ENCODE assay signal across 8 cellular contexts in genomic region chr6:16130437-16130891, GRCh38. TPM values are rescaled to one million over a fixed set of nuclear protein-coding genes. Genes with fewer than 3 reads are reported as not detected.
DNase-seq lines count a peak whose midpoint lies in the region; ATAC-seq, FAIRE-seq and TF ChIP-seq lines count a peak whose summit lies in the region.

No MANE protein-coding gene starts in this region.

- H3K27ac ChIP-seq in Panc1 (ENCODE audit: low read length) = peak overlapping the region; percentile 92

- peaks cover 27% of the 10 kb centered on the region for H3K4me1 ChIP-seq in Panc1 (ENCODE audit: control insufficient read depth, insufficient read depth, low read length)

- H3K4me3 ChIP-seq in Panc1 (ENCODE audit: low read depth in 2 of 2, low read length in 2 of 2) = peak overlapping the region; percentile 83 to 92
- H3K4me3 ChIP-seq in epithelial cell of esophagus (ENCODE audit: low read length) = peak overlapping the region; percentile 63

- POLR2A ChIA-PET in Panc1 (lab: Charles Lee) = interaction anchor here (0.7 kb wide), 1 partner anchor 468 kb away, joined by 19 read pairs; the partner anchor contains the start of gene DTNBP1

- H3K36me3 Mint-ChIP-seq in osteocyte (ENCODE audit: unreplicated experiment) = peaks cover 29% of the 10 kb centered on the region

- in situ Hi-C loops in Panc1 (cut with HindIII; ENCODE audit: low pct_unique_long_range_greater_than_20kb, low sequenced_read_pairs) = no loop called here

- no TSS peak for BruUV-seq in Panc1 (replicated peaks; lab: Mats Ljungman, UMichigan)

- H3K4me1 Mint-ChIP-seq in osteocyte (ENCODE audit: unreplicated experiment) = peaks cover 45% of the 10 kb centered on the region

- H3K9me3 ChIP-seq in Panc1 (ENCODE audit: control insufficient read depth, insufficient read depth, low read depth, low read length) = no peaks in the 10 kb centered on the region

- peaks cover 15% of the 10 kb centered on the region for H3K36me3 ChIP-seq in Panc1 (ENCODE audit: control insufficient read depth, insufficient read depth, low read length)

- DNase-seq in NCI-H526 (lab: John Stamatoyannopoulos, UW) (peak; percentile 38 to 53), NCI-H526 treated with DMSO at 0.1 percent for 48 hours (lab: John Stamatoyannopoulos, UW) (no peak), Panc1 (ENCODE audit: low read depth, low spot score) (no peak), epithelial cell of esophagus (ENCODE audit: low read depth) (peak; percentile 49), osteocyte (ENCODE audit: extremely low spot score, unreplicated experiment) (no peak), GM19239 (ENCODE audit: insufficient read length, low spot score) (no peak)

- peak overlapping the region; percentile 89 for H3K27ac Mint-ChIP-seq in osteocyte (ENCODE audit: unreplicated experiment)

- TF ChIP-seq CTCF in Panc1 (IDR thresholded peaks at IDR 0.05) (no peak), epithelial cell of esophagus (IDR thresholded peaks at IDR 0.05; ENCODE audit: insufficient read depth, low read depth, low read length, missing control alignments) (no peak), osteocyte (IDR thresholded peaks at IDR 0.05) (no peak)

- FAIRE-seq in GM19239 (lab: Jason Lieb, UNC) = no peak

- intact Hi-C loops in Panc1 (cut with micrococcal nuclease; ENCODE audit: unreplicated experiment) = loop anchor here (5.0 kb wide), 1 partner anchor 52 kb away; no protein-coding TSS in a partner anchor

- no peaks in the 10 kb centered on the region for H3K9me3 Mint-ChIP-seq in osteocyte (ENCODE audit: unreplicated experiment)

- peaks cover 4% of the 10 kb centered on the region for H3K27me3 Mint-ChIP-seq in osteocyte (ENCODE audit: unreplicated experiment)

- CTCF ChIA-PET in Panc1 (lab: Charles Lee) = interaction anchor here (1.9 kb wide), 1 partner anchor 52 kb away, joined by 6 read pairs; no protein-coding TSS in a partner anchor

- H3K27me3 ChIP-seq in Panc1 (ENCODE audit: control insufficient read depth, insufficient read depth, low read length) = no peaks in the 10 kb centered on the region; the same call in 1 of the 2 replicates

- peak overlapping the region; percentile 93 for H3K4me3 Mint-ChIP-seq in osteocyte (ENCODE audit: unreplicated experiment)

- no peak for ATAC-seq in Panc1
- no peak for ATAC-seq in HG03196 (IDR thresholded peaks at IDR 0.05; ENCODE audit: unreplicated experiment)
- ATAC-seq in GM21529 (IDR thresholded peaks at IDR 0.05; ENCODE audit: unreplicated experiment) = no peak

RNA-seq across cellular contexts. Expression of gene MYLIP, which starts 1.6 kb away (rescaled TPM):
- total RNA-seq in Panc1 (2021; ENCODE audit: unreplicated experiment) = 12.7 TPM
- 8.6 TPM for polyA plus RNA-seq in Panc1 (2012; ENCODE audit: insufficient read length)
- total RNA-seq in osteocyte = 55.1 and 58.5 TPM in 2 replicates

Comparison
In these comparisons a context has a peak if more than half of its experiments do, and no peak if none do; other contexts are left out.
1. DNase-seq: peak in NCI-H526 (2 of 2) and epithelial cell of esophagus (single experiment); none in NCI-H526 treated with DMSO at 0.1 percent for 48 hours (single experiment), Panc1 (single experiment), osteocyte (single experiment) and GM19239 (single experiment).